11 cellular contexts compared by ENCODE assay signal in genomic region chr10:8369666-8370065, GRCh38.
DNase-seq lines count a peak whose midpoint lies in the region; ATAC-seq and TF ChIP-seq lines count a peak whose summit lies in the region.
"Had no signal": no experiment of that assay in that cellular context is flagged by ENCODE, and none has a peak within 500 bp of the region (broad histone marks: within the 10 kb centered on the region; RNA-seq: fewer than 3 reads in every experiment).

No MANE protein-coding gene starts in this region.

- TF ChIP-seq CTCF in OCI-LY7 (conservative IDR thresholded peaks at IDR 0.05; ENCODE audit: low read length): no peak

- H3K4me1 ChIP-seq in OCI-LY7 (ENCODE audit: insufficient read depth, low read length, poor library complexity, severe bottlenecking): no peaks in the 10 kb centered on the region

- no peak overlapping the region for H2AFZ ChIP-seq in OCI-LY7 (ENCODE audit: low read length)

- H3K4me2 ChIP-seq in OCI-LY7 (ENCODE audit: low read length): no peak overlapping the region

- no TSS peak for BruUV-seq in OCI-LY7 (replicated peaks; lab: Mats Ljungman, UMichigan)

- H3K4me3 ChIP-seq in MG63 (no peak overlapping the region), OCI-LY7 (ENCODE audit: low read depth, low read length, poor library complexity, severe bottlenecking) (no peak overlapping the region)
- H3K4me3 ChIP-seq: lung had no signal

- no peaks in the 10 kb centered on the region for H3K9me3 ChIP-seq in MG63
- H3K9me3 ChIP-seq in OCI-LY7 (ENCODE audit: low read length): no peaks in the 10 kb centered on the region

- DNase-seq in H4 (ENCODE audit: low spot score) (peak; percentile 21), MG63 (peak; percentile 4), kidney tubule cell (ENCODE audit: low spot score) (peak; percentile 5), OCI-LY7 (ENCODE audit: low spot score) (no peak), COLO668 (lab: John Stamatoyannopoulos, UW; ENCODE audit: unreplicated experiment) (no peak)
- DNase-seq: GDM1, HCEC 1CT had no signal

- intact Hi-C loops in OCI-LY7 (cut with micrococcal nuclease; ENCODE audit: unreplicated experiment): no loop called here

- H3K79me2 ChIP-seq in OCI-LY7 (ENCODE audit: insufficient read depth, low read depth, low read length): no peaks in the 10 kb centered on the region

- H3K36me3 ChIP-seq in MG63 (no peaks in the 10 kb centered on the region), OCI-LY7 (ENCODE audit: insufficient read depth, low read length) (no peaks in the 10 kb centered on the region)

- no peaks in the 10 kb centered on the region for H4K20me1 ChIP-seq in OCI-LY7 (ENCODE audit: insufficient read depth, low read length)

- H3K27ac ChIP-seq in OCI-LY7 (ENCODE audit: low read depth, low read length, poor library complexity, severe bottlenecking): no peak overlapping the region
- H3K27ac ChIP-seq: VCaP had no signal

- POLR2A ChIA-PET in OCI-LY7 (lab: Charles Lee): no interaction called here

- no peaks in the 10 kb centered on the region for H3K9me2 ChIP-seq in OCI-LY7 (ENCODE audit: insufficient read depth, low read length)

- H3K27me3 ChIP-seq in MG63: no peaks in the 10 kb centered on the region

- CTCF ChIA-PET in OCI-LY7 (lab: Charles Lee; ENCODE audit: unreplicated experiment): no interaction called here

- peak; percentile 56 for ATAC-seq in GM18517 (IDR thresholded peaks at IDR 0.05; ENCODE audit: unreplicated experiment)
- no peak for ATAC-seq in HG03045 (IDR thresholded peaks at IDR 0.05; ENCODE audit: unreplicated experiment)

Comparison
In these comparisons a context has a peak if more than half of its experiments do, and no peak if none do; other contexts are left out.
1. DNase-seq: peak in H4 (single experiment), MG63 (single experiment) and kidney tubule cell (single experiment); none in OCI-LY7 (single experiment) and COLO668 (single experiment).